14 cellular contexts compared by ENCODE assay signal in the genomic region with DNA sequence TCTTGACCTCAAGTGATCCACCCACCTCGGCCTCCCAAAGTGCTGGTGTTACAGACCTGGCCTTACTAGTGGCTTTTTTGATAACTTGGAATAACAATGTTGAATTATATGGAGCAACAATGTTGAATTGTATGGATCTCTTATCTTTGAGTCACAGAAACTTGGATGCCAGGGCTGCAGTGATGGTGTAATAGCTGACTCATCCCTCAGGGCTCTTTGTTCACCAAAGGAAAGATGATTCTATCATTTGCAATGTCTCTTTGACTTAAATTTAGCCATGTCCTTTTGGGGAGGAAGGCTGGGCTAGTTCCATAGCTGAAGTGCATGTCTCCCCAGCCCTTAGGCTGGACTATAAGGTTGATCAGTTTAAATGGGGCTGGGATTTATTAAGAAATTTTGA.
DNase-seq lines count a peak whose midpoint lies in the region; ATAC-seq and TF ChIP-seq lines count a peak whose summit lies in the region.
"Had no signal": no experiment of that assay in that cellular context is flagged by ENCODE, and none has a peak within 500 bp of the region (broad histone marks: within the 10 kb centered on the region; RNA-seq: fewer than 3 reads in every experiment).

No MANE protein-coding gene starts in this region.

- H3K4me3 ChIP-seq in mammary epithelial cell (replicated peaks in 1 of 3; ENCODE audit: insufficient read depth in 1 of 3, low read depth in 2 of 3, low read length in 3 of 3) (no peak overlapping the region), mesendoderm (ENCODE audit: low read length) (no peak overlapping the region)
- H3K4me3 ChIP-seq in naive thymus-derived CD4-positive, alpha-beta T cell (ENCODE audit: low read length): no peak overlapping the region
- H3K4me3 ChIP-seq: SJSA1 had no signal

- H2BK15ac ChIP-seq in mesendoderm (replicated peaks; ENCODE audit: low read depth): no peak overlapping the region

- H3K27me3 ChIP-seq in mammary epithelial cell (ENCODE audit: insufficient read depth, low read length): no peaks in the 10 kb centered on the region
- H3K27me3 ChIP-seq in mesendoderm (ENCODE audit: insufficient read depth, low read length, poor library complexity): no peaks in the 10 kb centered on the region
- no peaks in the 10 kb centered on the region for H3K27me3 ChIP-seq in naive thymus-derived CD4-positive, alpha-beta T cell (ENCODE audit: control insufficient read depth in 2 of 2, insufficient read depth in 2 of 2, low read length in 2 of 2)
- H3K27me3 ChIP-seq: SJSA1 had no signal

- peak; percentile 77 for DNase-seq in Daoy (ENCODE audit: low read depth)
- peak; percentile 83 for DNase-seq in NCI-H226
- peak; percentile 87 for DNase-seq in mammary epithelial cell
- peak; percentile 65 for DNase-seq in mesendoderm
- DNase-seq in NCI-H345 treated with DMSO at 0.1 percent for 48 hours (lab: John Stamatoyannopoulos, UW; ENCODE audit: unreplicated experiment): no peak
- no peak for DNase-seq in NCI-H187 (lab: John Stamatoyannopoulos, UW)
- DNase-seq in naive thymus-derived CD4-positive, alpha-beta T cell: no peak
- DNase-seq: activated CD8-positive, alpha-beta T cell treated with anti-CD3 and anti-CD28 coated beads, Interleukin-2, amount 10 ng/mL, durations not matched to agents 7 days and 5 days; DMS153; NCI-H187 treated with DMSO at 0.1 percent for 48 hours; stimulated activated CD4-positive, alpha-beta T cell treated with anti-CD3 and anti-CD28 coated beads, Interleukin-4, amount 100 ng/mL, for 1 hour had no signal

- no peak overlapping the region for H3K4me3 Mint-ChIP-seq in naive thymus-derived CD4-positive, alpha-beta T cell
- H3K4me3 Mint-ChIP-seq: activated CD8-positive, alpha-beta T cell treated with anti-CD3 and anti-CD28 coated beads, Interleukin-2, amount 10 ng/mL, durations not matched to agents 7 days and 5 days; natural killer cell treated with Interleukin-12 subunit alpha and Interleukin-12 subunit beta and Interleukin-15 and Interleukin-18, amount 100 ng/mL, for 72 hours had no signal

- H3K79me1 ChIP-seq in mesendoderm (ENCODE audit: low read length): no peaks in the 10 kb centered on the region

- 0% methylated on average over 1 of the region's 1 CpG for WGBS in mammary epithelial cell (ENCODE audit: low coverage, missing lambda C conversion rate)
- no CpG with 5 or more reads among the region's 1 CpG for WGBS in mesendoderm (ENCODE audit: extremely low coverage, insufficient coverage, low lambda C conversion rate)

- H3K9ac ChIP-seq in mammary epithelial cell (ENCODE audit: insufficient read depth, low read length) (no peak overlapping the region), mesendoderm (ENCODE audit: low read length) (no peak overlapping the region)

- H3K27ac Mint-ChIP-seq in naive thymus-derived CD4-positive, alpha-beta T cell: no peak overlapping the region
- H3K27ac Mint-ChIP-seq: activated CD8-positive, alpha-beta T cell treated with anti-CD3 and anti-CD28 coated beads, Interleukin-2, amount 10 ng/mL, durations not matched to agents 7 days and 5 days; natural killer cell treated with Interleukin-12 subunit alpha and Interleukin-12 subunit beta and Interleukin-15 and Interleukin-18, amount 100 ng/mL, for 72 hours had no signal

- no peak overlapping the region for H3K56ac ChIP-seq in mesendoderm (ENCODE audit: low read length)

- H3K4me1 ChIP-seq in mammary epithelial cell (ENCODE audit: insufficient read depth, low read length) (peaks cover 7% of the 10 kb centered on the region), mesendoderm (ENCODE audit: control insufficient read depth, low read depth, low read length) (peaks cover 1% of the 10 kb centered on the region)
- no peaks in the 10 kb centered on the region for H3K4me1 ChIP-seq in naive thymus-derived CD4-positive, alpha-beta T cell (ENCODE audit: control insufficient read depth in 2 of 2, insufficient read depth in 2 of 2, low read length in 2 of 2)
- H3K4me1 ChIP-seq: SJSA1 had no signal

- no peak overlapping the region for H4K8ac ChIP-seq in mesendoderm (ENCODE audit: low read depth, low read length)

- no peaks in the 10 kb centered on the region for H3K36me3 Mint-ChIP-seq in naive thymus-derived CD4-positive, alpha-beta T cell
- H3K36me3 Mint-ChIP-seq: natural killer cell treated with Interleukin-12 subunit alpha and Interleukin-12 subunit beta and Interleukin-15 and Interleukin-18, amount 100 ng/mL, for 72 hours had no signal

- no peak overlapping the region for H4K5ac ChIP-seq in mesendoderm (ENCODE audit: low read length)

- no peak overlapping the region for H3K4ac ChIP-seq in mesendoderm (ENCODE audit: low read depth, low read length)

- H2BK5ac ChIP-seq in mesendoderm (ENCODE audit: low read length): no peak overlapping the region

- H4K20me1 ChIP-seq in mammary epithelial cell (ENCODE audit: insufficient read depth, low read length): no peaks in the 10 kb centered on the region

- dilution Hi-C loops in mammary epithelial cell (cut with HindIII; ENCODE audit: low sequenced_read_pairs): no loop called here

- in situ Hi-C loops in mammary epithelial cell (cut with MboI; ENCODE audit: low sequenced_read_pairs in 2 of 2): no loop called here

- no peak overlapping the region for H2AFZ ChIP-seq in mammary epithelial cell (ENCODE audit: low read depth, low read length)

- no peak for TF ChIP-seq CTCF in mammary epithelial cell (conservative IDR thresholded peaks at IDR 0.05 in 1 of 2, IDR thresholded peaks at IDR 0.05 in 1 of 2; ENCODE audit: extremely low read depth in 1 of 2, insufficient read depth in 1 of 2, low read depth in 1 of 2, low read length in 2 of 2)

- CTCF ChIA-PET in mammary epithelial cell (lab: Charles Lee; ENCODE audit: low non-redundant PET): interaction anchor here (0.7 kb wide), 1 partner anchor 8 kb away, joined by 3 read pairs; no protein-coding TSS in a partner anchor
- CTCF ChIA-PET in naive thymus-derived CD4-positive, alpha-beta T cell (lab: Charles Lee): no interaction called here

- no peaks in the 10 kb centered on the region for H3K9me3 Mint-ChIP-seq in naive thymus-derived CD4-positive, alpha-beta T cell
- H3K9me3 Mint-ChIP-seq: natural killer cell treated with Interleukin-12 subunit alpha and Interleukin-12 subunit beta and Interleukin-15 and Interleukin-18, amount 100 ng/mL, for 72 hours had no signal

- H3K27ac ChIP-seq in mammary epithelial cell (ENCODE audit: insufficient read depth, low read depth, low read length) (no peak overlapping the region), mesendoderm (ENCODE audit: low read depth, low read length) (no peak overlapping the region)
- H3K27ac ChIP-seq in naive thymus-derived CD4-positive, alpha-beta T cell (ENCODE audit: low read depth, low read length): no peak overlapping the region
- H3K27ac ChIP-seq: SJSA1 had no signal

- no peak overlapping the region for H2BK120ac ChIP-seq in mesendoderm (ENCODE audit: low read depth, low read length)

- no peak for ATAC-seq in GM21737 (IDR thresholded peaks at IDR 0.05; ENCODE audit: unreplicated experiment)
- no peak for ATAC-seq in naive thymus-derived CD4-positive, alpha-beta T cell
- ATAC-seq: activated CD8-positive, alpha-beta T cell treated with anti-CD3 and anti-CD28 coated beads, Interleukin-2, amount 10 ng/mL, durations not matched to agents 7 days and 5 days; natural killer cell treated with Interleukin-12 subunit alpha and Interleukin-12 subunit beta and Interleukin-15 and Interleukin-18, amount 100 ng/mL, for 72 hours had no signal

- H3K36me3 ChIP-seq in mammary epithelial cell (ENCODE audit: insufficient read depth, low read length) (no peaks in the 10 kb centered on the region), mesendoderm (ENCODE audit: control insufficient read depth, insufficient read depth, low read length) (no peaks in the 10 kb centered on the region)
- no peaks in the 10 kb centered on the region for H3K36me3 ChIP-seq in naive thymus-derived CD4-positive, alpha-beta T cell (ENCODE audit: control insufficient read depth in 2 of 3, insufficient read depth in 3 of 3, low read length in 3 of 3)
- H3K36me3 ChIP-seq: SJSA1 had no signal

- H3K79me2 ChIP-seq in mammary epithelial cell (ENCODE audit: insufficient read depth, low read length) (no peaks in the 10 kb centered on the region), mesendoderm (ENCODE audit: control insufficient read depth, insufficient read depth, low read length) (no peaks in the 10 kb centered on the region)

- no TSS peak for BruUV-seq in mammary epithelial cell (replicated peaks; lab: Mats Ljungman, UMichigan)

- H3K23ac ChIP-seq in mesendoderm (ENCODE audit: low read length): no peak overlapping the region

- peaks cover 0 to 9% (median 0%) of the 10 kb centered on the region in 5 donors for H3K27me3 Mint-ChIP-seq in naive thymus-derived CD4-positive, alpha-beta T cell
- H3K27me3 Mint-ChIP-seq: natural killer cell treated with Interleukin-12 subunit alpha and Interleukin-12 subunit beta and Interleukin-15 and Interleukin-18, amount 100 ng/mL, for 72 hours had no signal

- intact Hi-C loops in mammary epithelial cell (cut with micrococcal nuclease): no loop called here
- intact Hi-C loops in naive thymus-derived CD4-positive, alpha-beta T cell (cut with micrococcal nuclease): no loop called here

- H3K18ac ChIP-seq in mesendoderm (ENCODE audit: low read length): no peak overlapping the region

- no peaks in the 10 kb centered on the region for H3K4me1 Mint-ChIP-seq in naive thymus-derived CD4-positive, alpha-beta T cell

- POLR2A ChIA-PET in naive thymus-derived CD4-positive, alpha-beta T cell (lab: Charles Lee): no interaction called here

- H3K4me2 ChIP-seq in mammary epithelial cell (ENCODE audit: insufficient read depth, low read depth, low read length) (no peak overlapping the region), mesendoderm (ENCODE audit: low read length) (no peak overlapping the region)

- no peaks in the 10 kb centered on the region for H3K9me3 ChIP-seq in mammary epithelial cell (replicated peaks; ENCODE audit: insufficient read depth, low read length)
- no peaks in the 10 kb centered on the region for H3K9me3 ChIP-seq in naive thymus-derived CD4-positive, alpha-beta T cell (ENCODE audit: control insufficient read depth in 2 of 3, low read length in 3 of 3)
- H3K9me3 ChIP-seq: SJSA1 had no signal

- no peak overlapping the region for H2AK5ac ChIP-seq in mesendoderm (ENCODE audit: low read length)

Comparison
In these comparisons a context has a peak if more than half of its experiments do, and no peak if none do; other contexts are left out.
1. DNase-seq: peak in Daoy (single experiment), NCI-H226 (single experiment), mammary epithelial cell (single experiment) and mesendoderm (single experiment); none in NCI-H345 treated with DMSO at 0.1 percent for 48 hours (single experiment), NCI-H187 (0 of 2) and naive thymus-derived CD4-positive, alpha-beta T cell (0 of 9).